Comparison of ENCODE assay signal across 8 cellular contexts in genomic region chr7:133051066-133051465, GRCh38. TPM values are rescaled to one million over a fixed set of nuclear protein-coding genes. Genes with fewer than 3 reads are reported as not detected.
DNase-seq lines count a peak whose midpoint lies in the region; ATAC-seq and TF ChIP-seq lines count a peak whose summit lies in the region.

No MANE protein-coding gene starts in this region.

- CTCF ChIA-PET in CD4-positive, alpha-beta T cell (lab: Charles Lee) = interaction anchor here (0.7 kb wide), 1 partner anchor 18 kb away, joined by 3 read pairs; no protein-coding TSS in a partner anchor
- CTCF ChIA-PET in CD4-positive, alpha-beta memory T cell (lab: Charles Lee; ENCODE audit: partially characterized antibody) = no interaction called here

- intact Hi-C loops in left ventricle myocardium superior (cut with micrococcal nuclease) = no loop called here
- intact Hi-C loops in CD4-positive, alpha-beta T cell (cut with DNase I, micrococcal nuclease) = no loop called here
- intact Hi-C loops in CD4-positive, alpha-beta memory T cell (cut with micrococcal nuclease) = no loop called here

- no peak overlapping the region for H3K4me3 ChIP-seq in CD4-positive, alpha-beta memory T cell (ENCODE audit: low read length in 2 of 2)

- H3K36me3 Mint-ChIP-seq in CD4-positive, alpha-beta T cell (ENCODE audit: low read depth) = peaks cover 10% of the 10 kb centered on the region
- peaks cover 12 to 34% of the 10 kb centered on the region in 2 donors for H3K36me3 Mint-ChIP-seq in CD4-positive, alpha-beta memory T cell

- peaks cover 44% of the 10 kb centered on the region for H3K4me1 Mint-ChIP-seq in CD4-positive, alpha-beta T cell (ENCODE audit: low read depth)
- H3K4me1 Mint-ChIP-seq in CD4-positive, alpha-beta memory T cell = peaks cover 24 to 31% (median 29%) of the 10 kb centered on the region in 4 donors

- POLR2A ChIA-PET in CD4-positive, alpha-beta T cell (lab: Charles Lee) = no interaction called here
- POLR2A ChIA-PET in CD4-positive, alpha-beta memory T cell (lab: Charles Lee; ENCODE audit: partially characterized antibody) = no interaction called here

- H3K27me3 ChIP-seq in CD4-positive, alpha-beta T cell (ENCODE audit: control insufficient read depth, insufficient read depth, low read length) = no peaks in the 10 kb centered on the region
- H3K27me3 ChIP-seq in CD4-positive, alpha-beta memory T cell (ENCODE audit: insufficient read depth, low read length) = no peaks in the 10 kb centered on the region

- H3K9me3 Mint-ChIP-seq in CD4-positive, alpha-beta T cell = no peaks in the 10 kb centered on the region
- H3K9me3 Mint-ChIP-seq in CD4-positive, alpha-beta memory T cell = no peaks in the 10 kb centered on the region

- no peak overlapping the region for H3K4me3 Mint-ChIP-seq in CD4-positive, alpha-beta T cell
- no peak overlapping the region for H3K4me3 Mint-ChIP-seq in CD4-positive, alpha-beta memory T cell

- H3K27ac ChIP-seq in CD4-positive, alpha-beta T cell (ENCODE audit: low read depth, low read length) = no peak overlapping the region
- no peak overlapping the region for H3K27ac ChIP-seq in CD4-positive, alpha-beta memory T cell (ENCODE audit: low read depth, low read length)

- H3K27me3 Mint-ChIP-seq in CD4-positive, alpha-beta T cell = no peaks in the 10 kb centered on the region
- no peaks in the 10 kb centered on the region for H3K27me3 Mint-ChIP-seq in CD4-positive, alpha-beta memory T cell

- DNase-seq in Ammon's horn (ENCODE audit: low spot score) (peak; percentile 39), RKO (ENCODE audit: low spot score) (peak; percentile 49), left ventricle myocardium superior (no peak)
- DNase-seq in activated CD4-positive, CD25-positive, alpha-beta regulatory T cell treated with anti-CD3 and anti-CD28 coated beads, Interleukin-2, amount 50 U/mL, for 72 hours = no peak
- DNase-seq in CD4-positive, alpha-beta T cell = no peak
- DNase-seq in activated T-cell treated with anti-CD3 and anti-CD28 coated beads, Interleukin-2, amount 50 U/mL, for 1 hour = no peak
- no peak for DNase-seq in CD4-positive, alpha-beta memory T cell

- no peaks in the 10 kb centered on the region for H3K4me1 ChIP-seq in CD4-positive, alpha-beta memory T cell (ENCODE audit: insufficient read depth, low read length)

- H3K36me3 ChIP-seq in CD4-positive, alpha-beta memory T cell (ENCODE audit: insufficient read depth, low read length) = no peaks in the 10 kb centered on the region

- no peaks in the 10 kb centered on the region for H3K9me3 ChIP-seq in CD4-positive, alpha-beta T cell (ENCODE audit: control insufficient read depth, low read length)
- no peaks in the 10 kb centered on the region for H3K9me3 ChIP-seq in CD4-positive, alpha-beta memory T cell (ENCODE audit: control insufficient read depth in 1 of 2, low read length in 2 of 2)

- TF ChIP-seq CTCF in CD4-positive, alpha-beta T cell (IDR thresholded peaks at IDR 0.05) = no peak

- no peak overlapping the region for H3K27ac Mint-ChIP-seq in CD4-positive, alpha-beta T cell
- peak overlapping the region in 1 of 7 donors; percentile 67 for H3K27ac Mint-ChIP-seq in CD4-positive, alpha-beta memory T cell

- ATAC-seq in GM21529 (IDR thresholded peaks at IDR 0.05; ENCODE audit: unreplicated experiment) (peak; percentile 47), left ventricle myocardium superior (peak; percentile 38)
- ATAC-seq in CD4-positive, alpha-beta T cell (ENCODE audit: poor library complexity) = no peak

RNA-seq across cellular contexts. Expression of gene CHCHD3, which starts 30.8 kb away (rescaled TPM):
- 204 TPM for total RNA-seq in left ventricle myocardium superior
- total RNA-seq in CD4-positive, alpha-beta T cell = 10 to 100 TPM; 21.6 to 21.7 TPM
- total RNA-seq in CD4-positive, alpha-beta memory T cell = 10 to 100 TPM; 25.2 to 25.7 TPM
- polyA plus RNA-seq in CD4-positive, alpha-beta memory T cell = 10 to 100 TPM; 45.5 to 77.3 TPM

Comparison
In these comparisons a context has a peak if more than half of its experiments do, and no peak if none do; other contexts are left out.
1. DNase-seq: peak in Ammon's horn (single experiment) and RKO (single experiment); none in left ventricle myocardium superior (single experiment), activated CD4-positive, CD25-positive, alpha-beta regulatory T cell treated with anti-CD3 and anti-CD28 coated beads, Interleukin-2, amount 50 U/mL, for 72 hours (single experiment), CD4-positive, alpha-beta T cell (0 of 10), activated T-cell treated with anti-CD3 and anti-CD28 coated beads, Interleukin-2, amount 50 U/mL, for 1 hour (single experiment) and CD4-positive, alpha-beta memory T cell (0 of 5).